ENCODE assay signal across 16 cellular contexts in the genomic region with DNA sequence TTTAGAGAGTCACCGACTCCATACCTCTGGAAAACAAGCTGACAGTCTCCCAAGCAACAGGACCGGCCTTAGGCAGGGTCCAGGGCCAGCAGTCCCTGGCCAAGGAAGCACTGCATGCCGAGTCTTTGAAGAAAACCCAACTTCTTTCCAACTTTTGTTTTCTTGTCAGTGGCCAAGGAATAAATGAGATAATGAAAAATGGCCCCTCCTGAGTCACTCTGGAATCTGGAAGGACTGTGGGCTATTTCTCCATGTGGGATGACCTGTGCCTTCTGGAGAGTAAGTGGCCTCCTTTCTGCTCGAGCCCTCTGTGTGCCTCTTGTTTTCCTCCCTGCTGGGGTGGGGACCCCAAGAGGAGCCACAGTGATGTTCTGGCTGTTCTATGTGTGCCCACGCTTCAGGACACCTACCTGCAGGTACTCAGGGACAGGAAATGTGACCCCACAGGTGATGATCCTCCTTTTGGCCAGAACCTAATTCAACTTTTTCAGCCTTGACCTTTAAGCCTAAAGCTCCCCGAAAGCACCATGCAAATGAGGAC.
A peak's percentile ranks its signal among the peaks of the same experiment; 100 is the strongest.
DNase-seq lines count a peak whose midpoint lies in the region; ATAC-seq and TF ChIP-seq lines count a peak whose summit lies in the region.
"Had no signal": no experiment of that assay in that cellular context is flagged by ENCODE, and none has a peak within 500 bp of the region (broad histone marks: within the 10 kb centered on the region; RNA-seq: fewer than 3 reads in every experiment).

No MANE protein-coding gene starts in this region.

- TF ChIP-seq CTCF in fibroblast of mammary gland (conservative IDR thresholded peaks at IDR 0.05; ENCODE audit: control insufficient read depth, insufficient read depth, low read depth, low read length), result no peak

- no peak overlapping the region for H3K4me3 ChIP-seq in fibroblast of mammary gland (ENCODE audit: control insufficient read depth, low read depth, low read length)
- H3K4me3 ChIP-seq: K562 had no signal

- TF ChIP-seq POLR2A in GM18505 (IDR thresholded peaks at IDR 0.05; ENCODE audit: borderline replicate concordance, extremely low read depth, insufficient read depth, insufficient read length), result no peak

- DNase-seq in EH (ENCODE audit: low read depth), result peak; percentile 58
- peak; percentile 10 for DNase-seq in NCI-H226
- peak; percentile 61 for DNase-seq in fibroblast of mammary gland (ENCODE audit: low read depth)
- peak; percentile 73 for DNase-seq in posterior vena cava (ENCODE audit: low spot score)
- DNase-seq in activated effector memory CD4-positive, alpha-beta T cell treated with anti-CD3 and anti-CD28 coated beads, Interleukin-2, amount 50 U/mL, for 16 hours, result no peak
- DNase-seq: CD8-positive, alpha-beta memory T cell; DMS53; endodermal cell; NCI-H1048; NCI-H2029 treated with DMSO at 0.1 percent for 48 hours; NCI-H446 treated with DMSO at 0.1 percent for 48 hours had no signal

- no peak for ATAC-seq in HG02973 (IDR thresholded peaks at IDR 0.05; ENCODE audit: unreplicated experiment)
- no peak for ATAC-seq in GM18505 (IDR thresholded peaks at IDR 0.05; ENCODE audit: unreplicated experiment)
- ATAC-seq in HG03354 (IDR thresholded peaks at IDR 0.05; ENCODE audit: poor library complexity, severe bottlenecking, unreplicated experiment), result no peak
- ATAC-seq: K562; natural killer cell treated with Interleukin-12 subunit alpha and Interleukin-12 subunit beta and Interleukin-15 and Interleukin-18, amount 100 ng/mL, for 72 hours had no signal

- intact Hi-C loops in posterior vena cava (cut with DNase I), result loop anchor here (10.0 kb wide), 1 partner anchor 126 kb away; no protein-coding TSS in a partner anchor
